Comparison of ENCODE assay signal across 39 cellular contexts in the genomic region with DNA sequence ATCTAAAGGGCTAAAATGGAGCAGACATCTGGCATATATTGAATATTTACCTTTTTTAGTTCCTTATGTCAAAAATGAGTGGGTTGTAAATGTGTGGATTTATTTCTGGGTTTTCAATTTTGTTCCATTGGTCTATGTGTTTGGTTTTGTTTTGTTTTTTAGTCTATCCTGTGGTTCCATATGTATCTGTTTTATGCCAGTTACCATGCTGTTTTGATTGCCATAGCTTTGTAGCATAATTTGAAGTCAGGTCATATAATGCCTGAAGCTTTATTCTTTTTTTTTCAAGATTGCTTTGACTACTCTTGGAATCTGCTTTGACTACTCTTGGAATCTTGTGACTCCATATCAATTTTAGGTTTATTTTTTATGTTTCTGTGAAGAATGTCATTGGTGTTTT.
"Had no signal": no experiment of that assay in that cellular context is flagged by ENCODE, and none has a peak within 500 bp of the region (broad histone marks: within the 10 kb centered on the region; RNA-seq: fewer than 3 reads in every experiment).

No MANE protein-coding gene starts in this region.

- H3K27me3 Mint-ChIP-seq: activated naive CD4-positive, alpha-beta T cell treated with anti-CD3 and anti-CD28 coated beads, Interleukin-2, amount 10 ng/mL, durations not matched to agents 7 days and 5 days; activated naive CD4-positive, alpha-beta T cell treated with anti-CD3 and anti-CD28 coated beads, Interleukin-2, amount 50 U/mL, for 24 hours; activated naive CD8-positive, alpha-beta T cell; activated naive CD8-positive, alpha-beta T cell treated with anti-CD3 and anti-CD28 coated beads for 36 hours; activated naive CD8-positive, alpha-beta T cell treated with anti-CD3 and anti-CD28 coated beads, Interleukin-2, amount 10 ng/mL, durations not matched to agents 7 days and 5 days; activated naive CD8-positive, alpha-beta T cell treated with anti-CD3 and anti-CD28 coated beads, Interleukin-2, amount 50 U/mL, for 24 hours; activated T-cell treated with anti-CD3 and anti-CD28 coated beads, Interleukin-2, amount 50 U/mL, for 24 hours; brain; central memory CD8-positive, alpha-beta T cell had no signal

- H3K27me3 ChIP-seq: adrenal gland, ascending aorta, body of pancreas, brain microvascular endothelial cell, breast epithelium, cardiac muscle cell had no signal

- H3K9me3 ChIP-seq: adrenal gland, body of pancreas had no signal

- H3K4me3 Mint-ChIP-seq: activated naive CD4-positive, alpha-beta T cell treated with anti-CD3 and anti-CD28 coated beads for 36 hours; activated naive CD4-positive, alpha-beta T cell treated with anti-CD3 and anti-CD28 coated beads, Interleukin-2, amount 10 ng/mL, durations not matched to agents 7 days and 5 days; activated naive CD4-positive, alpha-beta T cell treated with anti-CD3 and anti-CD28 coated beads, Interleukin-2, amount 50 U/mL, for 24 hours; activated naive CD8-positive, alpha-beta T cell; activated naive CD8-positive, alpha-beta T cell treated with anti-CD3 and anti-CD28 coated beads for 36 hours; activated naive CD8-positive, alpha-beta T cell treated with anti-CD3 and anti-CD28 coated beads, Interleukin-2, amount 10 ng/mL, durations not matched to agents 7 days and 5 days; activated naive CD8-positive, alpha-beta T cell treated with anti-CD3 and anti-CD28 coated beads, Interleukin-2, amount 50 U/mL, for 24 hours; activated T-cell treated with anti-CD3 and anti-CD28 coated beads, Interleukin-2, amount 50 U/mL, for 24 hours; activated T-cell treated with anti-CD3 and anti-CD28 coated beads, Interleukin-2, amount 50 U/mL, for 4 hours; activated T-cell treated with anti-CD3 and anti-CD28 coated beads, Interleukin-2, amount 50 U/mL, for 72 hours; activated T-helper 1 cell treated with anti-CD3 and anti-CD28 coated beads, Interleukin-12 subunit alpha, Interleukin-12 subunit beta, Interleukin-2, Interleukin-4 antibody, amounts not matched to agents 30 ng/mL and 10 ng/mL and 1 ng/mL, durations not matched to agents 14 hours and 24 hours and 36 hours; brain; central memory CD8-positive, alpha-beta T cell had no signal

- ATAC-seq: activated naive CD4-positive, alpha-beta T cell treated with anti-CD3 and anti-CD28 coated beads, Interleukin-2, amount 50 U/mL, for 72 hours; activated naive CD8-positive, alpha-beta T cell treated with anti-CD3 and anti-CD28 coated beads, Interleukin-2, amount 50 U/mL, for 24 hours; activated T-cell treated with anti-CD3 and anti-CD28 coated beads, Interleukin-2, amount 50 U/mL, for 4 hours; activated T-cell treated with anti-CD3 and anti-CD28 coated beads, Interleukin-2, amount 50 U/mL, for 72 hours; body of pancreas had no signal

- H3K27ac Mint-ChIP-seq: activated naive CD4-positive, alpha-beta T cell treated with anti-CD3 and anti-CD28 coated beads for 36 hours; activated naive CD4-positive, alpha-beta T cell treated with anti-CD3 and anti-CD28 coated beads, Interleukin-2, amount 10 ng/mL, durations not matched to agents 7 days and 5 days; activated naive CD4-positive, alpha-beta T cell treated with anti-CD3 and anti-CD28 coated beads, Interleukin-2, amount 50 U/mL, for 24 hours; activated naive CD8-positive, alpha-beta T cell; activated naive CD8-positive, alpha-beta T cell treated with anti-CD3 and anti-CD28 coated beads for 36 hours; activated naive CD8-positive, alpha-beta T cell treated with anti-CD3 and anti-CD28 coated beads, Interleukin-2, amount 10 ng/mL, durations not matched to agents 7 days and 5 days; activated naive CD8-positive, alpha-beta T cell treated with anti-CD3 and anti-CD28 coated beads, Interleukin-2, amount 50 U/mL, for 24 hours; activated T-cell treated with anti-CD3 and anti-CD28 coated beads, Interleukin-2, amount 50 U/mL, for 24 hours; activated T-cell treated with anti-CD3 and anti-CD28 coated beads, Interleukin-2, amount 50 U/mL, for 72 hours; activated T-helper 1 cell treated with anti-CD3 and anti-CD28 coated beads, Interleukin-12 subunit alpha, Interleukin-12 subunit beta, Interleukin-2, Interleukin-4 antibody, amounts not matched to agents 30 ng/mL and 10 ng/mL and 1 ng/mL, durations not matched to agents 14 hours and 24 hours and 36 hours; activated T-helper 2 cell treated with anti-CD3 and anti-CD28 coated beads, Interferon-gamma antibody, Interleukin-2, Interleukin-4, amounts not matched to agents 10 μg/mL and 5 μg/mL and 100 μg/mL, durations not matched to agents 14 hours and 24 hours and 36 hours; brain had no signal

- FAIRE-seq: astrocyte, bronchial epithelial cell had no signal

- H3K36me3 ChIP-seq: adrenal gland, ascending aorta, brain microvascular endothelial cell, breast epithelium, cardiac muscle cell had no signal

- H3K4me3 ChIP-seq: adrenal gland, ascending aorta, body of pancreas, breast epithelium, cardiac muscle cell had no signal

- H3K36me3 Mint-ChIP-seq: activated naive CD4-positive, alpha-beta T cell treated with anti-CD3 and anti-CD28 coated beads, Interleukin-2, amount 10 ng/mL, durations not matched to agents 7 days and 5 days; activated naive CD4-positive, alpha-beta T cell treated with anti-CD3 and anti-CD28 coated beads, Interleukin-2, amount 50 U/mL, for 24 hours; activated naive CD4-positive, alpha-beta T cell treated with anti-CD3 and anti-CD28 coated beads, Interleukin-2, amount 50 U/mL, for 72 hours; activated naive CD8-positive, alpha-beta T cell; activated naive CD8-positive, alpha-beta T cell treated with anti-CD3 and anti-CD28 coated beads for 36 hours; activated naive CD8-positive, alpha-beta T cell treated with anti-CD3 and anti-CD28 coated beads, Interleukin-2, amount 10 ng/mL, durations not matched to agents 7 days and 5 days had no signal

- H3K4me1 ChIP-seq: adrenal gland, ascending aorta, breast epithelium had no signal

- H3K4me1 Mint-ChIP-seq: activated naive CD4-positive, alpha-beta T cell treated with anti-CD3 and anti-CD28 coated beads, Interleukin-2, amount 10 ng/mL, durations not matched to agents 7 days and 5 days; activated naive CD4-positive, alpha-beta T cell treated with anti-CD3 and anti-CD28 coated beads, Interleukin-2, amount 50 U/mL, for 24 hours; activated naive CD8-positive, alpha-beta T cell treated with anti-CD3 and anti-CD28 coated beads for 36 hours; activated naive CD8-positive, alpha-beta T cell treated with anti-CD3 and anti-CD28 coated beads, Interleukin-2, amount 10 ng/mL, durations not matched to agents 7 days and 5 days; activated naive CD8-positive, alpha-beta T cell treated with anti-CD3 and anti-CD28 coated beads, Interleukin-2, amount 50 U/mL, for 24 hours; brain; central memory CD8-positive, alpha-beta T cell had no signal

- DNase-seq: activated effector memory CD4-positive, alpha-beta T cell treated with anti-CD3 and anti-CD28 coated beads, Interleukin-2, amount 50 U/mL, for 16 hours; activated effector memory CD4-positive, alpha-beta T cell treated with Interleukin-2 at 50 U/mL for 16 hours; activated gamma-delta T cell; activated gamma-delta T cell treated with Interleukin-2 at 50 U/mL for 16 hours; activated naive CD4-positive, alpha-beta T cell; activated naive CD4-positive, alpha-beta T cell treated with anti-CD3 and anti-CD28 coated beads for 36 hours; activated naive CD4-positive, alpha-beta T cell treated with anti-CD3 and anti-CD28 coated beads, Interleukin-2, amount 10 ng/mL, durations not matched to agents 7 days and 5 days; activated naive CD4-positive, alpha-beta T cell treated with anti-CD3 and anti-CD28 coated beads, Interleukin-2, amount 50 U/mL, for 16 hours; activated naive CD4-positive, alpha-beta T cell treated with Interleukin-2 at 50 U/mL for 16 hours; activated naive CD8-positive, alpha-beta T cell treated with anti-CD3 and anti-CD28 coated beads for 36 hours; activated naive CD8-positive, alpha-beta T cell treated with anti-CD3 and anti-CD28 coated beads, Interleukin-2, amount 10 ng/mL, durations not matched to agents 7 days and 5 days; activated naive CD8-positive, alpha-beta T cell treated with anti-CD3 and anti-CD28 coated beads, Interleukin-2, amount 50 U/mL, for 24 hours; activated T-cell treated with anti-CD3 and anti-CD28 coated beads, Interleukin-2, amount 50 U/mL, for 1 hour; activated T-cell treated with anti-CD3 and anti-CD28 coated beads, Interleukin-2, amount 50 U/mL, for 24 hours; activated T-cell treated with anti-CD3 and anti-CD28 coated beads, Interleukin-2, amount 50 U/mL, for 4 hours; activated T-cell treated with anti-CD3 and anti-CD28 coated beads, Interleukin-2, amount 50 U/mL, for 48 hours; activated T-cell treated with anti-CD3 and anti-CD28 coated beads, Interleukin-2, amount 50 U/mL, for 72 hours; adrenal gland; amniotic stem cell; amygdala; anterior cingulate cortex; aorta; body of pancreas; brain microvascular endothelial cell; caudate nucleus; central memory CD4-positive, alpha-beta T cell; cerebellar nuclear complex had no signal

- H3K27ac ChIP-seq: adrenal gland, ascending aorta, body of pancreas, brain microvascular endothelial cell, breast epithelium, cardiac muscle cell had no signal
